In the genomic region with DNA sequence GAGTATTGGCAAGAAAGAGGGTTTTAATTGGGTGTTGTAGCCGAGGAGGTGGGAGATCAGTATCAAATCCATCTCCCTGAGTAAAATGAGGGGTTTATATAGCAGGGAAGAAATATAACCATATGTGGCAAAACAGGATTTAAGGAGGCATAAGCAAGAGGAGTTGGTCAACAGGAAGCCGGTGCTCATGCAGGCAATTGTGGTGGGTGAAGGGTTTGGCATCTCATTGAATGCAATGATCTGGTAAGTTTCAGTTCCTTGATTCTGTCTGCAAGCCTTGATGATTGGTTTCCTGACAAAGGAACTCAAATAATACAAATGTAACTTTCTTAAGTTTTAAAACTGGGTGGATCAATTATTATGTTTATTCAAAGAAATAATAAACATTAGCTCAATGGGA, we compare ENCODE assay signal across 13 cellular contexts.
DNase-seq lines count a peak whose midpoint lies in the region; ATAC-seq, FAIRE-seq and TF ChIP-seq lines count a peak whose summit lies in the region.
"Had no signal": no experiment of that assay in that cellular context is flagged by ENCODE, and none has a peak within 500 bp of the region (broad histone marks: within the 10 kb centered on the region; RNA-seq: fewer than 3 reads in every experiment).

No MANE protein-coding gene starts in this region.

- peaks cover 5 to 7% of the 10 kb centered on the region in 2 donors for H3K36me3 Mint-ChIP-seq in stimulated activated naive B cell treated with anti-CD40 and anti-IgM and Interleukin-4, amounts not matched to agents 10 μg/mL and 1 μg/mL and 100 μg/mL, for 72 hours
- H3K36me3 Mint-ChIP-seq: activated naive CD4-positive, alpha-beta T cell treated with anti-CD3 and anti-CD28 coated beads, Interleukin-2, amount 50 U/mL, for 72 hours had no signal

- ATAC-seq in Right ventricle myocardium inferior (no peak), left cardiac atrium (no peak), HG02852 (IDR thresholded peaks at IDR 0.05; ENCODE audit: unreplicated experiment) (peak; percentile 78)
- peak; percentile 99 to 100 for ATAC-seq in stimulated activated naive B cell treated with anti-CD40 and anti-IgM and Interleukin-4, amounts not matched to agents 10 μg/mL and 1 μg/mL and 100 μg/mL, for 72 hours (replicated peaks)
- ATAC-seq: A549; activated naive CD4-positive, alpha-beta T cell treated with anti-CD3 and anti-CD28 coated beads, Interleukin-2, amount 50 U/mL, for 72 hours had no signal

- FAIRE-seq in kidney (lab: Jason Lieb, UNC): no peak
- FAIRE-seq: A549, endometrium, keratinocyte had no signal

- peak overlapping the region in 1 of 2 donors; percentile 65 for H3K4me3 Mint-ChIP-seq in stimulated activated naive B cell treated with anti-CD40 and anti-IgM and Interleukin-4, amounts not matched to agents 10 μg/mL and 1 μg/mL and 100 μg/mL, for 72 hours

- intact Hi-C loops in Right ventricle myocardium inferior (cut with DNase I) (no loop called here), left cardiac atrium (cut with DNase I) (no loop called here), kidney (cut with DNase I) (no loop called here)

- H3K4me3 ChIP-seq in kidney (ENCODE audit: low read length in 2 of 2): no peak overlapping the region
- H3K4me3 ChIP-seq: A549 had no signal

- no peak overlapping the region for H3K27ac ChIP-seq in kidney (ENCODE audit: low read depth in 2 of 2, low read length in 2 of 2)
- H3K27ac ChIP-seq: A549 had no signal

- no peaks in the 10 kb centered on the region for H3K27me3 Mint-ChIP-seq in stimulated activated naive B cell treated with anti-CD40 and anti-IgM and Interleukin-4, amounts not matched to agents 10 μg/mL and 1 μg/mL and 100 μg/mL, for 72 hours
- H3K27me3 Mint-ChIP-seq: progenitor cell of endocrine pancreas had no signal

- H3K36me3 ChIP-seq in kidney (ENCODE audit: control insufficient read depth in 1 of 2, insufficient read depth in 2 of 2, low read length in 2 of 2): no peaks in the 10 kb centered on the region

- DNase-seq in Right ventricle myocardium inferior (ENCODE audit: missing footprints) (peak; percentile 45), left cardiac atrium (no peak), MV-4-11 (lab: John Stamatoyannopoulos, UW) (peak; percentile 97), kidney (no peak), germinal center (ENCODE audit: low spot score) (no peak), NCI-H526 treated with DMSO at 0.1 percent for 48 hours (lab: John Stamatoyannopoulos, UW) (no peak)
- DNase-seq in stimulated activated naive B cell treated with anti-CD40 and anti-IgM and Interleukin-4, amounts not matched to agents 10 μg/mL and 1 μg/mL and 100 μg/mL, for 72 hours: peak; percentile 50

- H3K9me3 Mint-ChIP-seq in stimulated activated naive B cell treated with anti-CD40 and anti-IgM and Interleukin-4, amounts not matched to agents 10 μg/mL and 1 μg/mL and 100 μg/mL, for 72 hours: peaks cover 0 to 1% of the 10 kb centered on the region in 2 donors

- H3K4me1 Mint-ChIP-seq in stimulated activated naive B cell treated with anti-CD40 and anti-IgM and Interleukin-4, amounts not matched to agents 10 μg/mL and 1 μg/mL and 100 μg/mL, for 72 hours: peaks cover 9 to 18% of the 10 kb centered on the region in 2 donors

- H3K4me1 ChIP-seq in kidney (ENCODE audit: control insufficient read depth in 1 of 2, insufficient read depth in 1 of 2, low read depth in 1 of 2, low read length in 2 of 2): peaks cover 0 to 5% of the 10 kb centered on the region in 2 donors
- H3K4me1 ChIP-seq: A549 had no signal

- no peak for TF ChIP-seq CTCF in kidney (IDR thresholded peaks at IDR 0.05; ENCODE audit: borderline replicate concordance, extremely low read depth, insufficient read depth)

- H3K27ac Mint-ChIP-seq in stimulated activated naive B cell treated with anti-CD40 and anti-IgM and Interleukin-4, amounts not matched to agents 10 μg/mL and 1 μg/mL and 100 μg/mL, for 72 hours: peak overlapping the region; percentile 56
- H3K27ac Mint-ChIP-seq: activated naive CD4-positive, alpha-beta T cell treated with anti-CD3 and anti-CD28 coated beads, Interleukin-2, amount 50 U/mL, for 72 hours; progenitor cell of endocrine pancreas had no signal

- H3K9me3 ChIP-seq in kidney (ENCODE audit: control insufficient read depth in 1 of 2, low read length in 2 of 2): no peaks in the 10 kb centered on the region
- H3K9me3 ChIP-seq: A549 had no signal

- no peak overlapping the region for H3K9ac ChIP-seq in kidney (ENCODE audit: low read length in 2 of 2)

Comparison
In these comparisons a context has a peak if more than half of its experiments do, and no peak if none do; other contexts are left out.
1. DNase-seq: peak in Right ventricle myocardium inferior (single experiment), MV-4-11 (single experiment) and stimulated activated naive B cell treated with anti-CD40 and anti-IgM and Interleukin-4, amounts not matched to agents 10 μg/mL and 1 μg/mL and 100 μg/mL, for 72 hours (single experiment); none in left cardiac atrium (single experiment), kidney (single experiment), germinal center (single experiment) and NCI-H526 treated with DMSO at 0.1 percent for 48 hours (single experiment).
2. ATAC-seq: peak in HG02852 (single experiment) and stimulated activated naive B cell treated with anti-CD40 and anti-IgM and Interleukin-4, amounts not matched to agents 10 μg/mL and 1 μg/mL and 100 μg/mL, for 72 hours (2 of 2); none in Right ventricle myocardium inferior (single experiment) and left cardiac atrium (0 of 2).